ENCODE assay signal across 1 cellular context in genomic region chr1:233935277-233935868, GRCh38.
TF ChIP-seq lines count a peak whose summit lies in the region.

No MANE protein-coding gene starts in this region.

TF ChIP-seq in A549, 52 proteins besides CTCF, POLR2A, EP300 and RAD21:
- TF ChIP-seq E2F6 (IDR thresholded peaks at IDR 0.05; ENCODE audit: borderline replicate concordance, low read depth), result no peak
- TF ChIP-seq MYC (IDR thresholded peaks at IDR 0.05; ENCODE audit: borderline replicate concordance, low read length), result no peak
- TF ChIP-seq HOXB5 (CRISPR knock-in tag; IDR thresholded peaks at IDR 0.05), result no peak
- no peak for TF ChIP-seq ZC3H11A (IDR thresholded peaks at IDR 0.05)
- TF ChIP-seq ATOH8 (CRISPR knock-in tag; IDR thresholded peaks at IDR 0.05; ENCODE audit: low read depth), result no peak
- no peak for TF ChIP-seq EHF (CRISPR knock-in tag; IDR thresholded peaks at IDR 0.05)
- no peak for TF ChIP-seq FOXS1 (CRISPR knock-in tag; IDR thresholded peaks at IDR 0.05)
- no peak for TF ChIP-seq POLR2AphosphoS2 (conservative IDR thresholded peaks at IDR 0.05; ENCODE audit: low read length)
- no peak for TF ChIP-seq JUN (IDR thresholded peaks at IDR 0.05)
- no peak for TF ChIP-seq SMC3 (IDR thresholded peaks at IDR 0.05)
TF ChIP-seq in A549: peak in this region for 0.
